17 cellular contexts compared by ENCODE assay signal in genomic region chr12:93448796-93449195, GRCh38. TPM values are rescaled to one million over a fixed set of nuclear protein-coding genes. Genes with fewer than 3 reads are reported as not detected.
DNase-seq lines count a peak whose midpoint lies in the region; ATAC-seq and TF ChIP-seq lines count a peak whose summit lies in the region.
"Had no signal": no experiment of that assay in that cellular context is flagged by ENCODE, and none has a peak within 500 bp of the region (broad histone marks: within the 10 kb centered on the region; RNA-seq: fewer than 3 reads in every experiment).

No MANE protein-coding gene starts in this region.

- H3K4me1 ChIP-seq in parathyroid adenoma: no peaks in the 10 kb centered on the region
- H3K4me1 ChIP-seq: Peyer's patch, vagina had no signal

- no peak overlapping the region for H3K9ac ChIP-seq in parathyroid adenoma

- CTCF ChIA-PET in activated CD4-positive, alpha-beta T cell treated with anti-CD3 and anti-CD28 coated beads for 36 hours (lab: Charles Lee): interaction anchor here (1.0 kb wide), 1 partner anchor 12 kb away, joined by 5 read pairs; no protein-coding TSS in a partner anchor
- CTCF ChIA-PET in WTC11 (lab: Charles Lee): no interaction called here

- no peak for ATAC-seq in activated CD4-positive, alpha-beta T cell treated with anti-CD3 and anti-CD28 coated beads for 36 hours
- ATAC-seq in HG02840 (IDR thresholded peaks at IDR 0.05; ENCODE audit: low FRiP score, unreplicated experiment) (peak; percentile 19), WTC11 (no peak)

- peak overlapping the region; percentile 56 for H3K27ac Mint-ChIP-seq in activated CD4-positive, alpha-beta T cell treated with anti-CD3 and anti-CD28 coated beads for 36 hours
- H3K27ac Mint-ChIP-seq in activated CD4-positive, alpha-beta T cell treated with anti-CD3 and anti-CD28 coated beads, Interleukin-2, amount 10 ng/mL, durations not matched to agents 24 days and 14 days: no peak overlapping the region
- no peak overlapping the region for H3K27ac Mint-ChIP-seq in WTC11
- H3K27ac Mint-ChIP-seq: HFFc6, mesothelial cell of epicardium had no signal

- H3K27me3 ChIP-seq in parathyroid adenoma (ENCODE audit: control insufficient read depth, insufficient read depth, low read length): no peaks in the 10 kb centered on the region
- H3K27me3 ChIP-seq: Peyer's patch, vagina had no signal

- H3K36me3 ChIP-seq in parathyroid adenoma (ENCODE audit: control insufficient read depth, insufficient read depth, low read length): no peaks in the 10 kb centered on the region
- H3K36me3 ChIP-seq: Peyer's patch, vagina had no signal

- intact Hi-C loops in activated CD4-positive, alpha-beta T cell treated with anti-CD3 and anti-CD28 coated beads for 36 hours (cut with DNase I, micrococcal nuclease): loop anchor here in 1 of 2 experiments (10.0 kb wide), 2 partner anchors 756 to 1006 kb away; partner anchors contain the start of gene CEP83
- intact Hi-C loops in activated CD4-positive, alpha-beta T cell treated with anti-CD3 and anti-CD28 coated beads, Interleukin-2, amount 10 ng/mL, durations not matched to agents 24 days and 14 days (cut with micrococcal nuclease): no loop called here
- intact Hi-C loops in lower leg skin (cut with DNase I; ENCODE audit: low total_unique reads): no loop called here

- H3K27me3 Mint-ChIP-seq in activated CD4-positive, alpha-beta T cell treated with anti-CD3 and anti-CD28 coated beads for 36 hours: no peaks in the 10 kb centered on the region
- H3K27me3 Mint-ChIP-seq in activated CD4-positive, alpha-beta T cell treated with anti-CD3 and anti-CD28 coated beads, Interleukin-2, amount 10 ng/mL, durations not matched to agents 24 days and 14 days: no peaks in the 10 kb centered on the region
- H3K27me3 Mint-ChIP-seq in WTC11 (ENCODE audit: low read depth): no peaks in the 10 kb centered on the region; the same call in 1 of the 2 replicates

- no peaks in the 10 kb centered on the region for H3K9me3 ChIP-seq in parathyroid adenoma (ENCODE audit: control insufficient read depth, low read length)
- H3K9me3 ChIP-seq: Peyer's patch, vagina had no signal

- POLR2A ChIA-PET in activated CD4-positive, alpha-beta T cell treated with anti-CD3 and anti-CD28 coated beads for 36 hours (lab: Charles Lee): no interaction called here
- POLR2A ChIA-PET in WTC11 (lab: Charles Lee): no interaction called here

- peaks cover 25% of the 10 kb centered on the region for H3K4me1 Mint-ChIP-seq in activated CD4-positive, alpha-beta T cell treated with anti-CD3 and anti-CD28 coated beads for 36 hours
- peaks cover 18% of the 10 kb centered on the region for H3K4me1 Mint-ChIP-seq in activated CD4-positive, alpha-beta T cell treated with anti-CD3 and anti-CD28 coated beads, Interleukin-2, amount 10 ng/mL, durations not matched to agents 24 days and 14 days
- no peaks in the 10 kb centered on the region for H3K4me1 Mint-ChIP-seq in WTC11
- H3K4me1 Mint-ChIP-seq: mesothelial cell of epicardium had no signal

- H2AFZ ChIP-seq in parathyroid adenoma: peak overlapping the region; percentile 30

- no peak for TF ChIP-seq CTCF in WTC11 (IDR thresholded peaks at IDR 0.05)
- no peak for TF ChIP-seq CTCF in parathyroid adenoma (IDR thresholded peaks at IDR 0.05)
- TF ChIP-seq CTCF in lower leg skin (IDR thresholded peaks at IDR 0.05): no peak

- H3K4me3 ChIP-seq in parathyroid adenoma (ENCODE audit: low read depth, low read length) (no peak overlapping the region), lower leg skin (ENCODE audit: low read depth, poor library complexity, severe bottlenecking) (no peak overlapping the region)
- H3K4me3 ChIP-seq: Peyer's patch, skin epidermis, vagina had no signal

- 64 to 84% methylated on average over 5 of the region's 5 CpGs for WGBS in lower leg skin, 2 donors

- H3K4me2 ChIP-seq in parathyroid adenoma (ENCODE audit: low read length): no peak overlapping the region

- DNase-seq in activated CD4-positive, alpha-beta T cell treated with anti-CD3 and anti-CD28 coated beads for 36 hours: no peak
- DNase-seq in activated CD4-positive, alpha-beta T cell treated with anti-CD3 and anti-CD28 coated beads, Interleukin-2, amount 10 ng/mL, durations not matched to agents 24 days and 14 days: no peak
- no peak for DNase-seq in WTC11 (ENCODE audit: low spot score)
- DNase-seq in lower leg skin (ENCODE audit: low spot score in 2 of 2): no peak
- no peak for DNase-seq in effector CD8-positive, alpha-beta T cell (lab: John Stamatoyannopoulos, UW)
- DNase-seq in NCI-H1436 (lab: John Stamatoyannopoulos, UW): no peak
- DNase-seq: activated CD8-positive, alpha-beta memory T cell treated with anti-CD3 and anti-CD28 coated beads, Interleukin-2, amount 50 U/mL, for 48 hours; Calu3; GDM1; HFFc6; Peyer's patch; stimulated activated naive CD4-positive, alpha-beta T cell treated with Interleukin-2 at 50 U/mL for 16 hours had no signal

- TF ChIP-seq POLR2A in lower leg skin (IDR thresholded peaks at IDR 0.05): no peak

- no peak overlapping the region for H3K4me3 Mint-ChIP-seq in activated CD4-positive, alpha-beta T cell treated with anti-CD3 and anti-CD28 coated beads for 36 hours
- no peak overlapping the region for H3K4me3 Mint-ChIP-seq in activated CD4-positive, alpha-beta T cell treated with anti-CD3 and anti-CD28 coated beads, Interleukin-2, amount 10 ng/mL, durations not matched to agents 24 days and 14 days
- H3K4me3 Mint-ChIP-seq in WTC11: no peak overlapping the region
- H3K4me3 Mint-ChIP-seq: HFFc6, mesothelial cell of epicardium had no signal

- no peak overlapping the region for H3K27ac ChIP-seq in parathyroid adenoma
- H3K27ac ChIP-seq: skin epidermis, vagina had no signal

- no peaks in the 10 kb centered on the region for H3K36me3 Mint-ChIP-seq in activated CD4-positive, alpha-beta T cell treated with anti-CD3 and anti-CD28 coated beads for 36 hours (ENCODE audit: low read depth)
- H3K36me3 Mint-ChIP-seq in activated CD4-positive, alpha-beta T cell treated with anti-CD3 and anti-CD28 coated beads, Interleukin-2, amount 10 ng/mL, durations not matched to agents 24 days and 14 days (ENCODE audit: low read depth): no peaks in the 10 kb centered on the region
- H3K36me3 Mint-ChIP-seq in WTC11: no peaks in the 10 kb centered on the region
- H3K36me3 Mint-ChIP-seq: mesothelial cell of epicardium had no signal

- H3K9me3 Mint-ChIP-seq in activated CD4-positive, alpha-beta T cell treated with anti-CD3 and anti-CD28 coated beads for 36 hours (ENCODE audit: low read depth): no peaks in the 10 kb centered on the region
- H3K9me3 Mint-ChIP-seq in activated CD4-positive, alpha-beta T cell treated with anti-CD3 and anti-CD28 coated beads, Interleukin-2, amount 10 ng/mL, durations not matched to agents 24 days and 14 days: no peaks in the 10 kb centered on the region
- peaks cover 6% of the 10 kb centered on the region for H3K9me3 Mint-ChIP-seq in WTC11
- H3K9me3 Mint-ChIP-seq: HFFc6, mesothelial cell of epicardium had no signal

- no peaks in the 10 kb centered on the region for H3K79me2 ChIP-seq in parathyroid adenoma

TF ChIP-seq in WTC11, 78 proteins besides CTCF, POLR2A, EP300 and RAD21:
- no peak for TF ChIP-seq MAX (CRISPR knock-in tag; IDR thresholded peaks at IDR 0.05)
- peak; percentile 41; the same call in 1 of the 2 replicates for TF ChIP-seq GABPB1 (CRISPR knock-in tag; IDR thresholded peaks at IDR 0.05)
- TF ChIP-seq PREB (CRISPR knock-in tag; IDR thresholded peaks at IDR 0.05; ENCODE audit: borderline replicate concordance): no peak
- TF ChIP-seq IRF2 (CRISPR knock-in tag; IDR thresholded peaks at IDR 0.05; ENCODE audit: borderline replicate concordance, low read depth): no peak
- no peak for TF ChIP-seq CREB1 (CRISPR knock-in tag; IDR thresholded peaks at IDR 0.05)

RNA-seq across cellular contexts. Expression of gene UBE2N, which starts 7.0 kb away (rescaled TPM):
- total RNA-seq in activated CD4-positive, alpha-beta T cell treated with anti-CD3 and anti-CD28 coated beads for 36 hours: 100 to 1,000 TPM; 186 to 279 TPM
- total RNA-seq in activated CD4-positive, alpha-beta T cell treated with anti-CD3 and anti-CD28 coated beads, Interleukin-2, amount 10 ng/mL, durations not matched to agents 24 days and 14 days: 225 and 243 TPM in 2 replicates
- total RNA-seq in WTC11 (2021): 183 to 195 TPM (median 185 TPM) in 3 replicates
- 10 to 100 TPM; 22.5 to 44.8 (median 40.6) TPM for total RNA-seq in lower leg skin

RNA-seq across cellular contexts. Expression of gene MRPL42, which starts 18.5 kb away (rescaled TPM):
- total RNA-seq in activated CD4-positive, alpha-beta T cell treated with anti-CD3 and anti-CD28 coated beads for 36 hours: 10 to 100 TPM; 78.7 to 98.3 TPM
- total RNA-seq in activated CD4-positive, alpha-beta T cell treated with anti-CD3 and anti-CD28 coated beads, Interleukin-2, amount 10 ng/mL, durations not matched to agents 24 days and 14 days: 92.4 and 96.0 TPM in 2 replicates
- 112 to 124 TPM (median 121 TPM) in 3 replicates for total RNA-seq in WTC11 (2021)
- total RNA-seq in lower leg skin: 10 to 100 TPM; 43.9 to 58.4 (median 47.7) TPM
